In the genomic region with DNA sequence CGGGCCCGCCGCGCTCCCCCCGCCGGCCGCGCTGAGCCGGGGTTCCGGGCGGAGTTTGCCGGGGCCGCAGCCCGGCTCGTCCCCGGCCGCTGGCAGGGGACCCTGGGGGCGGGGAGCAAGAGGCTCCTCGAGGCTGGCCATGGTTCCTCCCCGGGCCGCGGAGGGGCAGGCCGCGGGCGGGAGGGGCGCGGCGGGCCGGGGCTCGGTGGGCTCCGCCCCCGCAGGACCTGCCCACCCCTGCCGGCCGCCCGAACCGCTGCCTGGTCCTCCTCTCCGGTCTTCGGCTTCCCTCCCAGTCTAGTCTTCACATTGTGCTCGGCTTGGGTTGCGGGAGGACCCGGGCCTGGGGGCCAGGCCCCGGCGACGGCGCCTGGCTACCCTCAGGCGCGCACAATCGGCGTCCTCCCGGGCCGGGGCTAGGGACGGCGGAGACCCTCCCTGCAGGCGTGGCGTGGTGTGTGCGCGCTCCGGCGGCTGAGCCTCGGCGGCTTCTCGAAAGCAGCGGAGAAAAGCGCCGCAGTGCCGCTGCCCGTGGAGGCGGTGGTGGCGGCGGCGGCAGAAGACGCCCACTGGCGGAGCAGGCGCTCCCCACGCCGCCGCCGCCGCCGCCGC, we compare ENCODE assay signal across 8 cellular contexts. TPM values are rescaled to one million over a fixed set of nuclear protein-coding genes. Genes with fewer than 3 reads are reported as not detected.
A peak's percentile ranks its signal among the peaks of the same experiment; 100 is the strongest.
DNase-seq lines count a peak whose midpoint lies in the region; ATAC-seq and TF ChIP-seq lines count a peak whose summit lies in the region.

A gene (minus strand): TSS at position 571 of the 612 bp plus-strand sequence. CDS start 430 bp downstream, at position 141.

- ATAC-seq in upper lobe of right lung, result peak; percentile 44
- ATAC-seq in GM21447 (IDR thresholded peaks at IDR 0.05; ENCODE audit: unreplicated experiment), result no peak

- DNase-seq in AG08395 (ENCODE audit: low spot score) (peak; percentile 19), LHCN-M2 (ENCODE audit: low read depth) (peak; percentile 73), mesendoderm (peak; percentile 74), upper lobe of right lung (no peak), NCI-H2081 (lab: John Stamatoyannopoulos, UW) (no peak), putamen (ENCODE audit: low spot score) (no peak)

- no peak within 1 kb of the TSS for H2AK5ac ChIP-seq in mesendoderm (ENCODE audit: low read length)

- H2BK5ac ChIP-seq in mesendoderm (ENCODE audit: low read length), result no peak within 1 kb of the TSS

- H4K5ac ChIP-seq in mesendoderm (ENCODE audit: low read length), result no peak within 1 kb of the TSS

- H2BK120ac ChIP-seq in mesendoderm (ENCODE audit: low read depth, low read length), result no peak within 1 kb of the TSS

- no peak for TF ChIP-seq CTCF in upper lobe of right lung (IDR thresholded peaks at IDR 0.05)

- peak within 1 kb of the TSS; percentile 96 for H3K4me2 ChIP-seq in mesendoderm (ENCODE audit: low read length)

- H3K18ac ChIP-seq in mesendoderm (ENCODE audit: low read length), result peak within 1 kb of the TSS; percentile 86

- peaks cover 80% of the 10 kb centered on the region for H3K27me3 ChIP-seq in ectodermal cell (ENCODE audit: control insufficient read depth, insufficient read depth, low read length, poor library complexity, severe bottlenecking)
- H3K27me3 ChIP-seq in mesendoderm (ENCODE audit: insufficient read depth, low read length, poor library complexity), result peaks cover 24% of the 10 kb centered on the region
- H3K27me3 ChIP-seq in upper lobe of right lung, result peaks cover 62% of the 10 kb centered on the region

- H2BK15ac ChIP-seq in mesendoderm (replicated peaks; ENCODE audit: low read depth), result no peak within 1 kb of the TSS

- H4K8ac ChIP-seq in mesendoderm (ENCODE audit: low read depth, low read length), result no peak within 1 kb of the TSS

- no peak within 1 kb of the TSS for H3K23ac ChIP-seq in mesendoderm (ENCODE audit: low read length)

- intact Hi-C loops in upper lobe of right lung (cut with DNase I), result no loop called here

- peaks cover 6% of the 10 kb centered on the region for H3K79me1 ChIP-seq in mesendoderm (ENCODE audit: low read length)

- no peak within 1 kb of the TSS for H3K4ac ChIP-seq in mesendoderm (ENCODE audit: low read depth, low read length)

- H3K9me3 ChIP-seq in ectodermal cell (ENCODE audit: control insufficient read depth, low read length) (no peaks in the 10 kb centered on the region), upper lobe of right lung (no peaks in the 10 kb centered on the region)

- H3K36me3 ChIP-seq in ectodermal cell (ENCODE audit: control insufficient read depth, insufficient read depth, low read length), result no peaks in the 10 kb centered on the region
- H3K36me3 ChIP-seq in mesendoderm (ENCODE audit: control insufficient read depth, insufficient read depth, low read length), result no peaks in the 10 kb centered on the region
- no peaks in the 10 kb centered on the region for H3K36me3 ChIP-seq in upper lobe of right lung

- WGBS in ectodermal cell, 2 experiments, result 0% methylated on average over 81 of the region's 81 CpGs
- WGBS in mesendoderm (ENCODE audit: extremely low coverage, insufficient coverage, low lambda C conversion rate), result no CpG with 5 or more reads among the region's 81 CpGs

- H3K4me3 ChIP-seq in ectodermal cell (ENCODE audit: insufficient read depth, low read depth, low read length) (peak within 1 kb of the TSS; percentile 59), mesendoderm (ENCODE audit: low read length) (peak within 1 kb of the TSS; percentile 30), upper lobe of right lung (peak within 1 kb of the TSS; percentile 50)

- H3K27ac ChIP-seq in ectodermal cell (ENCODE audit: insufficient read depth, low read depth, low read length, poor library complexity, severe bottlenecking) (no peak within 1 kb of the TSS), mesendoderm (ENCODE audit: low read depth, low read length) (peak within 1 kb of the TSS; percentile 22), upper lobe of right lung (peak within 1 kb of the TSS; percentile 30)

- peak within 1 kb of the TSS; percentile 77 for H3K56ac ChIP-seq in mesendoderm (ENCODE audit: low read length)

- peaks cover 13% of the 10 kb centered on the region for H3K4me1 ChIP-seq in ectodermal cell (ENCODE audit: control insufficient read depth, insufficient read depth, low read length)
- H3K4me1 ChIP-seq in mesendoderm (ENCODE audit: control insufficient read depth, low read depth, low read length), result peaks cover 14% of the 10 kb centered on the region
- peaks cover 15% of the 10 kb centered on the region for H3K4me1 ChIP-seq in upper lobe of right lung

- H3K9ac ChIP-seq in mesendoderm (ENCODE audit: low read length), result peak within 1 kb of the TSS; percentile 81

- peaks cover 2% of the 10 kb centered on the region for H3K79me2 ChIP-seq in mesendoderm (ENCODE audit: control insufficient read depth, insufficient read depth, low read length)

RNA-seq across cellular contexts. Expression of the gene that starts here (rescaled TPM):
- total RNA-seq in LHCN-M2 (2014; rRNA removed) (17.9 and 21.6 TPM in 2 replicates), upper lobe of right lung (6.0 TPM)
- polyA plus RNA-seq in LHCN-M2 (2012), result 9.1 TPM
- polyA plus RNA-seq in ectodermal cell (2013, experiment 1 of 4), result 4.8 TPM
- 6.1 TPM for polyA plus RNA-seq in ectodermal cell (2013, experiment 2 of 4)
- polyA plus RNA-seq in ectodermal cell (2013, experiment 3 of 4), result 6.2 TPM
- 7.9 TPM for polyA plus RNA-seq in ectodermal cell (2013, experiment 4 of 4)
- polyA plus RNA-seq in mesendoderm (2013, experiment 1 of 2), result 0.94 TPM
- 0.97 TPM for polyA plus RNA-seq in mesendoderm (2013, experiment 2 of 2)

Comparison
In these comparisons a context has a peak if more than half of its experiments do, and no peak if none do; other contexts are left out.
1. DNase-seq: peak in AG08395 (single experiment), LHCN-M2 (single experiment) and mesendoderm (single experiment); none in upper lobe of right lung (single experiment), NCI-H2081 (0 of 2) and putamen (single experiment).
2. Peak in every context shown above with its lines, with median percentiles within 50 percentile points of each other: H3K4me3 ChIP-seq.